ENCODE assay signal across 1 cellular context in the genomic region with DNA sequence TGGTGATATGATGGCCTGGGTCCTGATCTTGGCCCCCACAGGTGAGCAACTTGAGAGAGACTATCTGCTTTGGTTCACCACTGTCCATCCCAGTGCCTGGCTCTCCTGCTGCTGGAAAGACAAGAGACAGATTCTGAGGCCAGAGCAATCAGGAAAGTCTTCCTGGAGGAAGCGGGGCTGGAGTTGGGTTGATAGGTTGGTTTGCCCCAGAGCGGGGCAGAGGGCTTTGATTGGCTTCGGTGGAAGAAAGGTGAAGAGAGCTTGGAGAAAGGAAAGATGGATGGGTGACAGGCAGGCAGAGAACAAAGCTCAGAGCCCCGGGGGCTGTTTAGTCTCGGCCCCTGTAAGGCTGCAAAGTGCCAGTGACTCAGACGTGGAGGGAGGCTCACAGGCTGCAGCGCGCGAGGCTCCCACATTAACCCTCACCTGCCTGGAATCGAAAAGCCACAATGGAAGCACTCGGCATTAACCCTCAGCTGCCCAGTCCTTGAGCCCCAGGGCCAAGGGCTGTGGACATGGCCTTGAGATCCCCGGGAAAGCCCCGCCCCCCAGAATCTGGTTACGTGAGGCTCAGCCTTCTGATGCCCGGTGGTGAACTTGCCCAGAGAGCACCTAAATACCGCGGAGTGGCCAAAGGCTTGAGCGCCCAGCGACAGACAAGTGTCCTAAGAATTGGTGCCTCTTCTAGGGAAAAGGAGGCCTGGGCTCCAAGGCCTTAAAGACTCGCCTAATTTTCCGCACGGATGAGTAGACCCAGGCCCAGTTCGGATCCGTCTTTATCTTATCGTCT.
TF ChIP-seq lines count a peak whose summit lies in the region.

No MANE protein-coding gene starts in this region.

TF ChIP-seq in GM23338, 12 proteins besides CTCF, POLR2A, EP300 and RAD21 (continued from another document):
- TF ChIP-seq ZNF462 (CRISPR knock-in tag; IDR thresholded peaks at IDR 0.05) (no peak), CREB1 (CRISPR knock-in tag; IDR thresholded peaks at IDR 0.05; ENCODE audit: low read depth) (no peak), ZNF331 (CRISPR knock-in tag; IDR thresholded peaks at IDR 0.05; ENCODE audit: low read depth) (no peak), POLR2AphosphoS5 (IDR thresholded peaks at IDR 0.05; ENCODE audit: low read depth) (no peak)
